Comparison of ENCODE assay signal across 10 cellular contexts in genomic region chr20:24469116-24470030, GRCh38. TPM values are rescaled to one million over a fixed set of nuclear protein-coding genes. Genes with fewer than 3 reads are reported as not detected.
DNase-seq lines count a peak whose midpoint lies in the region; TF ChIP-seq lines count a peak whose summit lies in the region.
"Had no signal": no experiment of that assay in that cellular context is flagged by ENCODE, and none has a peak within 500 bp of the region (broad histone marks: within the 10 kb centered on the region; RNA-seq: fewer than 3 reads in every experiment).

Gene SYNDIG1, plus strand, starts transcription at chr20:24469629. Its CDS starts 73,469 bp downstream, at chr20:24543098.

- 2% methylated on average over 51 of the region's 110 CpGs for WGBS in mesenchymal stem cell
- WGBS in thyroid gland, 2 donors = 0% methylated on average over 8 to 32 of the region's 110 CpGs

- no peak within 1 kb of the TSS for H4K91ac ChIP-seq in mesenchymal stem cell (ENCODE audit: low read length)

- peaks cover 19% of the 10 kb centered on the region for H3K27me3 Mint-ChIP-seq in chondrocyte (ENCODE audit: low read depth)

- H3K4me3 ChIP-seq in mesenchymal stem cell (ENCODE audit: insufficient read depth in 1 of 2, low read depth in 1 of 2, low read length in 2 of 2) = peak within 1 kb of the TSS; percentile 61 to 77
- peak within 1 kb of the TSS; percentile 22 to 64 (median 47) for H3K4me3 ChIP-seq in thyroid gland (replicated peaks in 1 of 3)
- H3K4me3 ChIP-seq in SJCRH30 = no peak within 1 kb of the TSS

- peak in 1 of 2 donors; percentile 43 for TF ChIP-seq POLR2A in thyroid gland (IDR thresholded peaks at IDR 0.05)

- H3K27ac Mint-ChIP-seq in chondrocyte (ENCODE audit: unreplicated experiment) = no peak within 1 kb of the TSS
- H3K27ac Mint-ChIP-seq: activated CD4-positive, alpha-beta memory T cell treated with anti-CD3 and anti-CD28 coated beads, Interleukin-2, amount 10 ng/mL, durations not matched to agents 7 days and 5 days had no signal

- H3K4me3 Mint-ChIP-seq in chondrocyte (ENCODE audit: unreplicated experiment) = peak within 1 kb of the TSS; percentile 82
- H3K4me3 Mint-ChIP-seq: activated CD4-positive, alpha-beta memory T cell treated with anti-CD3 and anti-CD28 coated beads, Interleukin-2, amount 10 ng/mL, durations not matched to agents 7 days and 5 days had no signal

- DNase-seq in NCI-H524 (lab: John Stamatoyannopoulos, UW) (peak; percentile 52 to 67), NCI-H524 treated with DMSO at 0.1 percent for 48 hours (lab: John Stamatoyannopoulos, UW) (no peak), chondrocyte (ENCODE audit: low spot score) (no peak), mesenchymal stem cell (no peak), thyroid gland (peak; percentile 52 to 63), NCI-H146 treated with DMSO at 0.1 percent for 48 hours (lab: John Stamatoyannopoulos, UW; ENCODE audit: unreplicated experiment) (no peak), SJCRH30 (no peak), NCI-H1694 (lab: John Stamatoyannopoulos, UW) (no peak)
- DNase-seq: activated CD4-positive, alpha-beta memory T cell treated with anti-CD3 and anti-CD28 coated beads, Interleukin-2, amount 10 ng/mL, durations not matched to agents 7 days and 5 days had no signal

- H3K36me3 ChIP-seq in mesenchymal stem cell (ENCODE audit: control insufficient read depth in 1 of 2, insufficient read depth in 2 of 2, low read depth in 1 of 2, low read length in 2 of 2) (no peaks in the 10 kb centered on the region), thyroid gland (no peaks in the 10 kb centered on the region), SJCRH30 (no peaks in the 10 kb centered on the region)

- TF ChIP-seq CTCF in chondrocyte (IDR thresholded peaks at IDR 0.05) (no peak), thyroid gland (IDR thresholded peaks at IDR 0.05) (no peak)

- H3K4me1 Mint-ChIP-seq in chondrocyte (ENCODE audit: low read depth) = peaks cover 40% of the 10 kb centered on the region
- H3K4me1 Mint-ChIP-seq: activated CD4-positive, alpha-beta memory T cell treated with anti-CD3 and anti-CD28 coated beads, Interleukin-2, amount 10 ng/mL, durations not matched to agents 7 days and 5 days had no signal

- H3K27me3 ChIP-seq in mesenchymal stem cell (ENCODE audit: control insufficient read depth in 1 of 2, insufficient read depth in 1 of 2, low read length in 2 of 2) = peaks cover 54 to 78% of the 10 kb centered on the region in 2 experiments
- H3K27me3 ChIP-seq in thyroid gland = no peaks in the 10 kb centered on the region
- H3K27me3 ChIP-seq in SJCRH30 = no peaks in the 10 kb centered on the region

- H3K27ac ChIP-seq in mesenchymal stem cell (ENCODE audit: low read length, poor library complexity, severe bottlenecking) (no peak within 1 kb of the TSS), thyroid gland (peak within 1 kb of the TSS; percentile 3 to 76 (median 36)), SJCRH30 (no peak within 1 kb of the TSS)

- no peak within 1 kb of the TSS for H3K18ac ChIP-seq in mesenchymal stem cell (ENCODE audit: low read depth in 1 of 2, low read length in 2 of 2)

- peaks cover 1% of the 10 kb centered on the region for H3K79me1 ChIP-seq in mesenchymal stem cell (replicated peaks; ENCODE audit: low read length, poor library complexity, severe bottlenecking)

- no peak within 1 kb of the TSS for H3K14ac ChIP-seq in mesenchymal stem cell (ENCODE audit: low read length in 2 of 2)

- H2AFZ ChIP-seq in mesenchymal stem cell (ENCODE audit: low read depth, low read length) = no peak within 1 kb of the TSS

- H4K8ac ChIP-seq in mesenchymal stem cell (ENCODE audit: low read length) = no peak within 1 kb of the TSS

- no peaks in the 10 kb centered on the region for H3K9me3 Mint-ChIP-seq in chondrocyte (ENCODE audit: low read depth)
- H3K9me3 Mint-ChIP-seq: activated CD4-positive, alpha-beta memory T cell treated with anti-CD3 and anti-CD28 coated beads, Interleukin-2, amount 10 ng/mL, durations not matched to agents 7 days and 5 days had no signal

- no peak within 1 kb of the TSS for H2AK5ac ChIP-seq in mesenchymal stem cell (ENCODE audit: low read length, severe bottlenecking)

- no peak within 1 kb of the TSS for H3K23ac ChIP-seq in mesenchymal stem cell (ENCODE audit: low read length in 2 of 2)

- H2BK12ac ChIP-seq in mesenchymal stem cell (ENCODE audit: low read length in 2 of 2) = no peak within 1 kb of the TSS

- no peak within 1 kb of the TSS for H2BK15ac ChIP-seq in mesenchymal stem cell (ENCODE audit: low read depth, poor library complexity, severe bottlenecking)

- peaks cover 29% of the 10 kb centered on the region for H3K4me1 ChIP-seq in mesenchymal stem cell (ENCODE audit: control insufficient read depth, insufficient read depth, low read depth, low read length)
- H3K4me1 ChIP-seq in thyroid gland = peaks cover 13 to 15% of the 10 kb centered on the region in 2 donors
- H3K4me1 ChIP-seq in SJCRH30 = no peaks in the 10 kb centered on the region

- H3K36me3 Mint-ChIP-seq in chondrocyte (ENCODE audit: low read depth) = no peaks in the 10 kb centered on the region

- peak within 1 kb of the TSS; percentile 55 for H3K9ac ChIP-seq in mesenchymal stem cell (ENCODE audit: low read length)

- no peak within 1 kb of the TSS for H3K4ac ChIP-seq in mesenchymal stem cell (ENCODE audit: low read depth in 1 of 2, low read length in 2 of 2)

- no peak within 1 kb of the TSS for H2BK120ac ChIP-seq in mesenchymal stem cell (ENCODE audit: low read depth, low read length)

- no peak within 1 kb of the TSS for H2BK5ac ChIP-seq in mesenchymal stem cell (ENCODE audit: low read depth, low read length, poor library complexity, severe bottlenecking)

- H3K4me2 ChIP-seq in mesenchymal stem cell (ENCODE audit: low read length, poor library complexity, severe bottlenecking) = peak within 1 kb of the TSS; percentile 95

- intact Hi-C loops in thyroid gland (cut with DNase I) = no loop called here

- H3K9me3 ChIP-seq in mesenchymal stem cell (ENCODE audit: control insufficient read depth, low read length) (no peaks in the 10 kb centered on the region), thyroid gland (no peaks in the 10 kb centered on the region), SJCRH30 (replicated peaks) (no peaks in the 10 kb centered on the region)

RNA-seq across cellular contexts. Expression of gene SYNDIG1, which starts in this region (rescaled TPM):
- total RNA-seq in chondrocyte = 5.6 to 16.4 TPM (median 6.1 TPM) in 3 replicates
- polyA plus RNA-seq in mesenchymal stem cell (2013, experiment 1 of 2) = not detected
- not detected for polyA plus RNA-seq in mesenchymal stem cell (2013, experiment 2 of 2)
- total RNA-seq in thyroid gland = 10 to 100 TPM in 2 of 4 donors, 1 to 10 TPM in 2; 8.3 to 12.4 (median 10.2) TPM
- 0.05 TPM in 1 of 2 replicates, not detected in the other for total RNA-seq in SJCRH30 (2014; rRNA removed; shearing (Covaris generic))
- total RNA-seq: activated CD4-positive, alpha-beta memory T cell treated with anti-CD3 and anti-CD28 coated beads, Interleukin-2, amount 10 ng/mL, durations not matched to agents 7 days and 5 days had no signal
- polyA plus RNA-seq: AG04450 had no signal

Comparison
In these comparisons a context has a peak if more than half of its experiments do, and no peak if none do; other contexts are left out.
1. DNase-seq: peak in NCI-H524 (2 of 2) and thyroid gland (2 of 2); none in NCI-H524 treated with DMSO at 0.1 percent for 48 hours (single experiment), chondrocyte (single experiment), mesenchymal stem cell (single experiment), NCI-H146 treated with DMSO at 0.1 percent for 48 hours (single experiment), SJCRH30 (0 of 2) and NCI-H1694 (single experiment).
2. H3K27ac ChIP-seq: peak in thyroid gland (3 of 3); none in mesenchymal stem cell (single experiment) and SJCRH30 (single experiment).